Comparison of ENCODE assay signal across 10 cellular contexts in the genomic region with DNA sequence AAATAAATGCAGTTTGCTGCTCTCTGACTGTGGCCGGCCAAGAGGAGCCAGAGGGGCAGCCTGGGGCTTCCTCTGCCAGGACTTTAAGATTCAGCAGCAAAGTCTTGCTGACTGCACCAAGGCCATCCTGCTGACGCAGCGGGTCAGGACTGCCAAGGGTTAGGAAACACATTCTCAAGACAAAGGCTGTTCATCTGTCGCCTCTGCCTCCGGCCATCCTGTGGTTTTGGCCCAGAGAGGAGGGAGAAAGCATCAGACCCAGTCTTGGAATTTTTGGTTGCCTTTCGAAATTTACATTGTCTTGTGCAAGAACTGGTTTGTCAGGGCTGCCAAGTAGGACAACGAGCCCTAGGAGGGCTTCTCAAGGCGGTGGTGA. TPM values are rescaled to one million over a fixed set of nuclear protein-coding genes. Genes with fewer than 3 reads are reported as not detected.
DNase-seq lines count a peak whose midpoint lies in the region; ATAC-seq, FAIRE-seq and TF ChIP-seq lines count a peak whose summit lies in the region.
"Had no signal": no experiment of that assay in that cellular context is flagged by ENCODE, and none has a peak within 500 bp of the region (broad histone marks: within the 10 kb centered on the region; RNA-seq: fewer than 3 reads in every experiment).

No MANE protein-coding gene starts in this region.

- 30% methylated on average over 8 of the region's 8 CpGs for WGBS in suprapubic skin

- TF ChIP-seq POLR2A in suprapubic skin (IDR thresholded peaks at IDR 0.05): no peak

- TF ChIP-seq CTCF in suprapubic skin (IDR thresholded peaks at IDR 0.05): no peak

- peak; percentile 42 for DNase-seq in HuH-7.5 (ENCODE audit: low spot score)
- DNase-seq in cerebellar cortex (ENCODE audit: low spot score): peak; percentile 15
- peak; percentile 4 for DNase-seq in kidney tubule cell (ENCODE audit: low spot score)
- peak; percentile 96 for DNase-seq in suprapubic skin (ENCODE audit: low spot score in 2 of 2)
- no peak for DNase-seq in GDM1 (lab: John Stamatoyannopoulos, UW)
- no peak for DNase-seq in urothelium cell line (ENCODE audit: low spot score)
- no peak for DNase-seq in NCI-H2227 treated with DMSO at 0.1 percent for 48 hours (lab: John Stamatoyannopoulos, UW)
- DNase-seq: activated naive CD4-positive, alpha-beta T cell treated with anti-CD3 and anti-CD28 coated beads for 36 hours; NCI-H1436 had no signal

- H3K27ac ChIP-seq in suprapubic skin: peak overlapping the region; percentile 89

- peaks cover 67% of the 10 kb centered on the region for H3K4me1 ChIP-seq in suprapubic skin

- ATAC-seq in GM21390 (IDR thresholded peaks at IDR 0.05; ENCODE audit: unreplicated experiment): no peak

- no peak for FAIRE-seq in urothelium cell line (lab: Jason Lieb, UNC)

- no peak for TF ChIP-seq EP300 in suprapubic skin (IDR thresholded peaks at IDR 0.05)

- no peak overlapping the region for H3K4me3 ChIP-seq in suprapubic skin

- peaks cover 23% of the 10 kb centered on the region for H3K36me3 ChIP-seq in suprapubic skin

- no peaks in the 10 kb centered on the region for H3K27me3 ChIP-seq in suprapubic skin

- H3K9me3 ChIP-seq in suprapubic skin: no peaks in the 10 kb centered on the region

RNA-seq across cellular contexts. Expression of gene RHO, which starts 42.8 kb away (rescaled TPM):
- not detected for total RNA-seq in suprapubic skin
- total RNA-seq: activated naive CD4-positive, alpha-beta T cell treated with anti-CD3 and anti-CD28 coated beads for 36 hours had no signal

RNA-seq across cellular contexts. Expression of gene IFT122, which starts 45.6 kb away (rescaled TPM):
- 10 to 100 TPM in 3 of 4 donors, 1 to 10 TPM in 1; 9.5 to 47.6 (median 24.5) TPM for total RNA-seq in suprapubic skin

RNA-seq across cellular contexts. Expression of gene MBD4, which starts 45.9 kb away (rescaled TPM):
- total RNA-seq in suprapubic skin: 10 to 100 TPM; 14.8 to 42.5 (median 24.0) TPM

RNA-seq across cellular contexts. Expression of gene EFCAB12, which starts 57.2 kb away (rescaled TPM):
- total RNA-seq in suprapubic skin: 1 to 10 TPM in 1 of 4 donors, under 1 TPM in 2, not detected in 1; 0.13 to 1.1 (median 0.23) TPM

RNA-seq across cellular contexts. Expression of gene H1-8, which starts 57.3 kb away (rescaled TPM):
- total RNA-seq in suprapubic skin: not detected
- total RNA-seq: activated naive CD4-positive, alpha-beta T cell treated with anti-CD3 and anti-CD28 coated beads for 36 hours had no signal

Comparison
In these comparisons a context has a peak if more than half of its experiments do, and no peak if none do; other contexts are left out.
1. DNase-seq: peak in HuH-7.5 (single experiment), cerebellar cortex (single experiment), kidney tubule cell (single experiment) and suprapubic skin (2 of 2); none in GDM1 (single experiment), urothelium cell line (single experiment) and NCI-H2227 treated with DMSO at 0.1 percent for 48 hours (single experiment).